14 cellular contexts compared by ENCODE assay signal in the genomic region with DNA sequence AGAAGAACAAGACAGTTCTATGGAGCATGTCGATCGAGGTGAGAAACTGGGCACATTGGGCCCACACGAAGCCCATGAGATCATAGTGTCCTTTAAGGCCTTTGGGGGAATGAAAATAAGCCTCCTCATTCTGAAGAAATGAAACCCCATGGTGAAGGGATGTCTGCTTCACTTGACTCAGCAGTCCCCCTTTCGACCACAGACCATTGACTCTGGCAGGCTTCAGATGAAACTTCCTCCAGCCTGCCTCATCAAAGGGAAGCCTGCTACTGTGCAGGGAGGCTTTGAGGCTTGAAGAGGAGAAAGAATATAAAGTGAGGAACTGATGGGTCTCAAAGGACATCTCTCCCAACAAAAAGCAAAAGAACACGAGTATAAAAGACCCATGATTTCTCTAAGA.
DNase-seq lines count a peak whose midpoint lies in the region; ATAC-seq and TF ChIP-seq lines count a peak whose summit lies in the region.
"Had no signal": no experiment of that assay in that cellular context is flagged by ENCODE, and none has a peak within 500 bp of the region (broad histone marks: within the 10 kb centered on the region; RNA-seq: fewer than 3 reads in every experiment).

No MANE protein-coding gene starts in this region.

- in situ Hi-C loops in GM13976 (cut with MboI; ENCODE audit: low sequenced_read_pairs, unreplicated experiment) = no loop called here

- peak; percentile 22 for DNase-seq in GM13976 (ENCODE audit: low spot score)
- DNase-seq in D341Med (ENCODE audit: low spot score) = no peak
- DNase-seq in NCI-H1436 treated with DMSO at 0.1 percent for 48 hours (lab: John Stamatoyannopoulos, UW) = no peak
- no peak for DNase-seq in stimulated activated naive CD4-positive, alpha-beta T cell treated with Interleukin-2 at 50 U/mL for 16 hours (lab: John Stamatoyannopoulos, UW)
- no peak for DNase-seq in HuH-7.5 (ENCODE audit: low spot score)
- DNase-seq: activated B cell treated with CpG ODN at 0.5 μM for 24 hours; brain microvascular endothelial cell; hippocampal formation; NCI-H446; stimulated activated CD4-positive, alpha-beta T cell treated with anti-CD3 and anti-CD28 coated beads, Interleukin-4, amount 100 ng/mL, for 4 hours; substantia nigra had no signal

- TF ChIP-seq CTCF in GM13976 (IDR thresholded peaks at IDR 0.05; ENCODE audit: borderline replicate concordance, control extremely low read depth, extremely low read depth, insufficient read depth, missing control alignments) = no peak

- ATAC-seq in GM19351 (IDR thresholded peaks at IDR 0.05; ENCODE audit: unreplicated experiment) (peak; percentile 90), HG02759 (IDR thresholded peaks at IDR 0.05; ENCODE audit: unreplicated experiment) (peak; percentile 84), HG03457 (IDR thresholded peaks at IDR 0.05; ENCODE audit: unreplicated experiment) (peak; percentile 90)
